ENCODE assay signal across 1 cellular context in the genomic region with DNA sequence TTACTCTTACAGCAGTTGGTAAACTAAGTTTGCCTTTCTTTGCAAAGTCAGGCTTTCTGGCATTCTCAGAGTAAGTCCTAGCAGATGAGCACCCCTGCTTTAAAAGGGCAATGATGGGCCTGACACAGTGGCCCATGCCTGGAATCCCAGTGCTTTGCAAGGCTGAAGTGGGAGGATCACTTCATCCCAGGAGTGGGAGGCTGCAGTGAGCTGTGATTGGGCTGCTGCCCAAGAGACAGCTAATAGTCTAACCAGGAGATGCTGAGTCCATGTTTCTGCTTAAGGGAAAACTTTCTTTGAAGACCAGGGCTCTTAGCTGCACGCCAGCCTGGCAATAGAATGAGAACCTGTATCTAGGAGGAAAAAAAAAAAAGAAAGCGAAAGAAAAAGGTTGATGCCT.
TF ChIP-seq lines count a peak whose summit lies in the region.

No MANE protein-coding gene starts in this region.

TF ChIP-seq in GM23338, 12 proteins besides CTCF, POLR2A, EP300 and RAD21 (continued from another document):
- TF ChIP-seq, protein P1, sequence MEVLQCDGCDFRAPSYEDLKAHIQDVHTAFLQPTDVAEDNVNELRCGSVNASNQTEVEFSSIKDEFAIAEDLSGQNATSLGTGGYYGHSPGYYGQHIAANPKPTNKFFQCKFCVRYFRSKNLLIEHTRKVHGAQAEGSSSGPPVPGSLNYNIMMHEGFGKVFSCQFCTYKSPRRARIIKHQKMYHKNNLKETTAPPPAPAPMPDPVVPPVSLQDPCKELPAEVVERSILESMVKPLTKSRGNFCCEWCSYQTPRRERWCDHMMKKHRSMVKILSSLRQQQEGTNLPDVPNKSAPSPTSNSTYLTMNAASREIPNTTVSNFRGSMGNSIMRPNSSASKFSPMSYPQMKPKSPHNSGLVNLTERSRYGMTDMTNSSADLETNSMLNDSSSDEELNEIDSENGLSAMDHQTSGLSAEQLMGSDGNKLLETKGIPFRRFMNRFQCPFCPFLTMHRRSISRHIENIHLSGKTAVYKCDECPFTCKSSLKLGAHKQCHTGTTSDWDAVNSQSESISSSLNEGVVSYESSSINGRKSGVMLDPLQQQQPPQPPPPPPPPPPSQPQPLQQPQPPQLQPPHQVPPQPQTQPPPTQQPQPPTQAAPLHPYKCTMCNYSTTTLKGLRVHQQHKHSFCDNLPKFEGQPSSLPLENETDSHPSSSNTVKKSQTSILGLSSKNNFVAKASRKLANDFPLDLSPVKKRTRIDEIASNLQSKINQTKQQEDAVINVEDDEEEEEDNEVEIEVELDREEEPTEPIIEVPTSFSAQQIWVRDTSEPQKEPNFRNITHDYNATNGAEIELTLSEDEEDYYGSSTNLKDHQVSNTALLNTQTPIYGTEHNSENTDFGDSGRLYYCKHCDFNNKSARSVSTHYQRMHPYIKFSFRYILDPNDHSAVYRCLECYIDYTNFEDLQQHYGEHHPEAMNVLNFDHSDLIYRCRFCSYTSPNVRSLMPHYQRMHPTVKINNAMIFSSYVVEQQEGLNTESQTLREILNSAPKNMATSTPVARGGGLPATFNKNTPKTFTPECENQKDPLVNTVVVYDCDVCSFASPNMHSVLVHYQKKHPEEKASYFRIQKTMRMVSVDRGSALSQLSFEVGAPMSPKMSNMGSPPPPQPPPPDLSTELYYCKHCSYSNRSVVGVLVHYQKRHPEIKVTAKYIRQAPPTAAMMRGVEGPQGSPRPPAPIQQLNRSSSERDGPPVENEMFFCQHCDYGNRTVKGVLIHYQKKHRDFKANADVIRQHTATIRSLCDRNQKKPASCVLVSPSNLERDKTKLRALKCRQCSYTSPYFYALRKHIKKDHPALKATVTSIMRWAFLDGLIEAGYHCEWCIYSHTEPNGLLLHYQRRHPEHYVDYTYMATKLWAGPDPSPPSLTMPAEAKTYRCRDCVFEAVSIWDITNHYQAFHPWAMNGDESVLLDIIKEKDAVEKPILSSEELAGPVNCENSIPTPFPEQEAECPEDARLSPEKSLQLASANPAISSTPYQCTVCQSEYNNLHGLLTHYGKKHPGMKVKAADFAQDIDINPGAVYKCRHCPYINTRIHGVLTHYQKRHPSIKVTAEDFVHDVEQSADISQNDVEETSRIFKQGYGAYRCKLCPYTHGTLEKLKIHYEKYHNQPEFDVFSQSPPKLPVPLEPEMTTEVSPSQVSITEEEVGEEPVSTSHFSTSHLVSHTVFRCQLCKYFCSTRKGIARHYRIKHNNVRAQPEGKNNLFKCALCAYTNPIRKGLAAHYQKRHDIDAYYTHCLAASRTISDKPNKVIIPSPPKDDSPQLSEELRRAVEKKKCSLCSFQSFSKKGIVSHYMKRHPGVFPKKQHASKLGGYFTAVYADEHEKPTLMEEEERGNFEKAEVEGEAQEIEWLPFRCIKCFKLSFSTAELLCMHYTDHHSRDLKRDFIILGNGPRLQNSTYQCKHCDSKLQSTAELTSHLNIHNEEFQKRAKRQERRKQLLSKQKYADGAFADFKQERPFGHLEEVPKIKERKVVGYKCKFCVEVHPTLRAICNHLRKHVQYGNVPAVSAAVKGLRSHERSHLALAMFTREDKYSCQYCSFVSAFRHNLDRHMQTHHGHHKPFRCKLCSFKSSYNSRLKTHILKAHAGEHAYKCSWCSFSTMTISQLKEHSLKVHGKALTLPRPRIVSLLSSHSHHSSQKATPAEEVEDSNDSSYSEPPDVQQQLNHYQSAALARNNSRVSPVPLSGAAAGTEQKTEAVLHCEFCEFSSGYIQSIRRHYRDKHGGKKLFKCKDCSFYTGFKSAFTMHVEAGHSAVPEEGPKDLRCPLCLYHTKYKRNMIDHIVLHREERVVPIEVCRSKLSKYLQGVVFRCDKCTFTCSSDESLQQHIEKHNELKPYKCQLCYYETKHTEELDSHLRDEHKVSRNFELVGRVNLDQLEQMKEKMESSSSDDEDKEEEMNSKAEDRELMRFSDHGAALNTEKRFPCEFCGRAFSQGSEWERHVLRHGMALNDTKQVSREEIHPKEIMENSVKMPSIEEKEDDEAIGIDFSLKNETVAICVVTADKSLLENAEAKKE (CRISPR knock-in tag; IDR thresholded peaks at IDR 0.05): no peak
- TF ChIP-seq, protein P2, sequence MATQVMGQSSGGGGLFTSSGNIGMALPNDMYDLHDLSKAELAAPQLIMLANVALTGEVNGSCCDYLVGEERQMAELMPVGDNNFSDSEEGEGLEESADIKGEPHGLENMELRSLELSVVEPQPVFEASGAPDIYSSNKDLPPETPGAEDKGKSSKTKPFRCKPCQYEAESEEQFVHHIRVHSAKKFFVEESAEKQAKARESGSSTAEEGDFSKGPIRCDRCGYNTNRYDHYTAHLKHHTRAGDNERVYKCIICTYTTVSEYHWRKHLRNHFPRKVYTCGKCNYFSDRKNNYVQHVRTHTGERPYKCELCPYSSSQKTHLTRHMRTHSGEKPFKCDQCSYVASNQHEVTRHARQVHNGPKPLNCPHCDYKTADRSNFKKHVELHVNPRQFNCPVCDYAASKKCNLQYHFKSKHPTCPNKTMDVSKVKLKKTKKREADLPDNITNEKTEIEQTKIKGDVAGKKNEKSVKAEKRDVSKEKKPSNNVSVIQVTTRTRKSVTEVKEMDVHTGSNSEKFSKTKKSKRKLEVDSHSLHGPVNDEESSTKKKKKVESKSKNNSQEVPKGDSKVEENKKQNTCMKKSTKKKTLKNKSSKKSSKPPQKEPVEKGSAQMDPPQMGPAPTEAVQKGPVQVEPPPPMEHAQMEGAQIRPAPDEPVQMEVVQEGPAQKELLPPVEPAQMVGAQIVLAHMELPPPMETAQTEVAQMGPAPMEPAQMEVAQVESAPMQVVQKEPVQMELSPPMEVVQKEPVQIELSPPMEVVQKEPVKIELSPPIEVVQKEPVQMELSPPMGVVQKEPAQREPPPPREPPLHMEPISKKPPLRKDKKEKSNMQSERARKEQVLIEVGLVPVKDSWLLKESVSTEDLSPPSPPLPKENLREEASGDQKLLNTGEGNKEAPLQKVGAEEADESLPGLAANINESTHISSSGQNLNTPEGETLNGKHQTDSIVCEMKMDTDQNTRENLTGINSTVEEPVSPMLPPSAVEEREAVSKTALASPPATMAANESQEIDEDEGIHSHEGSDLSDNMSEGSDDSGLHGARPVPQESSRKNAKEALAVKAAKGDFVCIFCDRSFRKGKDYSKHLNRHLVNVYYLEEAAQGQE (IDR thresholded peaks at IDR 0.05; ENCODE audit: unreplicated experiment): no peak
- TF ChIP-seq ZNF114 (CRISPR knock-in tag; IDR thresholded peaks at IDR 0.05) (no peak), POLR2AphosphoS5 (IDR thresholded peaks at IDR 0.05; ENCODE audit: low read depth) (no peak), EZH2phosphoT487 (IDR thresholded peaks at IDR 0.05; ENCODE audit: unreplicated experiment) (no peak), JUNB (IDR thresholded peaks at IDR 0.05; ENCODE audit: unreplicated experiment) (no peak), NANOG (IDR thresholded peaks at IDR 0.05; ENCODE audit: borderline replicate concordance) (no peak)
- TF ChIP-seq, protein P3, sequence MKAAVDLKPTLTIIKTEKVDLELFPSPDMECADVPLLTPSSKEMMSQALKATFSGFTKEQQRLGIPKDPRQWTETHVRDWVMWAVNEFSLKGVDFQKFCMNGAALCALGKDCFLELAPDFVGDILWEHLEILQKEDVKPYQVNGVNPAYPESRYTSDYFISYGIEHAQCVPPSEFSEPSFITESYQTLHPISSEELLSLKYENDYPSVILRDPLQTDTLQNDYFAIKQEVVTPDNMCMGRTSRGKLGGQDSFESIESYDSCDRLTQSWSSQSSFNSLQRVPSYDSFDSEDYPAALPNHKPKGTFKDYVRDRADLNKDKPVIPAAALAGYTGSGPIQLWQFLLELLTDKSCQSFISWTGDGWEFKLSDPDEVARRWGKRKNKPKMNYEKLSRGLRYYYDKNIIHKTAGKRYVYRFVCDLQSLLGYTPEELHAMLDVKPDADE (IDR thresholded peaks at IDR 0.05): no peak
